ENCODE assay signal across 16 cellular contexts in genomic region chr3:66133050-66133757, GRCh38.
DNase-seq lines count a peak whose midpoint lies in the region; ATAC-seq, FAIRE-seq and TF ChIP-seq lines count a peak whose summit lies in the region.
"Had no signal": no experiment of that assay in that cellular context is flagged by ENCODE, and none has a peak within 500 bp of the region (broad histone marks: within the 10 kb centered on the region; RNA-seq: fewer than 3 reads in every experiment).

No MANE protein-coding gene starts in this region.

- ATAC-seq in HG02981 (IDR thresholded peaks at IDR 0.05; ENCODE audit: unreplicated experiment): no peak
- ATAC-seq in GM21390 (IDR thresholded peaks at IDR 0.05; ENCODE audit: unreplicated experiment): no peak
- ATAC-seq: left lung had no signal

- no peak for FAIRE-seq in bronchial epithelial cell (lab: Jason Lieb, UNC)

- H3K36me3 ChIP-seq in bronchial epithelial cell (ENCODE audit: control insufficient read depth, insufficient read depth, low read length): no peaks in the 10 kb centered on the region
- H3K36me3 ChIP-seq: left lung had no signal

- H3K27ac ChIP-seq in AG04450 (ENCODE audit: low read depth, low read length): peak overlapping the region; percentile 42
- H3K27ac ChIP-seq: left lung, parathyroid adenoma had no signal

- no peaks in the 10 kb centered on the region for H3K9me3 ChIP-seq in AG04450 (ENCODE audit: control insufficient read depth, insufficient read depth, low read length)
- H3K9me3 ChIP-seq: left lung had no signal

- H3K4me3 ChIP-seq in AG04450 (ENCODE audit: low read depth, low read length): no peak overlapping the region
- H3K4me3 ChIP-seq in bronchial epithelial cell (ENCODE audit: low read depth, low read length): no peak overlapping the region
- H3K4me3 ChIP-seq: left lung had no signal

- H3K27me3 ChIP-seq in AG04450 (ENCODE audit: control insufficient read depth, insufficient read depth, low read length): no peaks in the 10 kb centered on the region
- no peaks in the 10 kb centered on the region for H3K27me3 ChIP-seq in bronchial epithelial cell (ENCODE audit: control insufficient read depth, insufficient read depth, low read length)
- H3K27me3 ChIP-seq: left lung had no signal

- POLR2A ChIA-PET in AG04450 (lab: Yijun Ruan, JAX): interaction anchor here (0.6 kb wide), 1 partner anchor 350 kb away, joined by 3 read pairs; no protein-coding TSS in a partner anchor

- TF ChIP-seq CTCF in AG04450 (IDR thresholded peaks at IDR 0.05; ENCODE audit: low read depth, low read length) (no peak), bronchial epithelial cell (IDR thresholded peaks at IDR 0.05; ENCODE audit: insufficient read depth, low read length, severe bottlenecking) (no peak)

- peak; percentile 52 for DNase-seq in AG04450 (ENCODE audit: low read depth, low spot score)
- peak; percentile 72 for DNase-seq in LHCN-M2 (ENCODE audit: low read depth)
- DNase-seq in bronchial epithelial cell (ENCODE audit: low read depth): peak; percentile 85
- DNase-seq in iris pigment epithelial cell (ENCODE audit: low read depth): peak; percentile 81
- DNase-seq in SKM-1 treated with dmso at 0.1 percent for 144 hours (lab: John Stamatoyannopoulos, UW; ENCODE audit: unreplicated experiment): no peak
- no peak for DNase-seq in nucleus accumbens (lab: John Stamatoyannopoulos, UW)
- DNase-seq: activated CD4-positive, alpha-beta T cell treated with anti-CD3 and anti-CD28 coated beads, Interleukin-2, amount 50 U/mL, for 48 hours; activated naive CD8-positive, alpha-beta T cell treated with anti-CD3 and anti-CD28 coated beads, Interleukin-2, amount 10 ng/mL, durations not matched to agents 7 days and 5 days; activated T-cell treated with anti-CD3 and anti-CD28 coated beads, Interleukin-2, amount 50 U/mL, for 48 hours; cerebellar nuclear complex; left lung; NCI-H446; stimulated activated naive CD4-positive, alpha-beta T cell treated with Interleukin-2 at 50 U/mL for 16 hours had no signal

- CTCF ChIA-PET in AG04450 (lab: Charles Lee): no interaction called here

Comparison
In these comparisons a context has a peak if more than half of its experiments do, and no peak if none do; other contexts are left out.
1. DNase-seq: peak in AG04450 (single experiment), LHCN-M2 (single experiment), bronchial epithelial cell (single experiment) and iris pigment epithelial cell (single experiment); none in SKM-1 treated with dmso at 0.1 percent for 144 hours (single experiment) and nucleus accumbens (0 of 56).